In the genomic region with DNA sequence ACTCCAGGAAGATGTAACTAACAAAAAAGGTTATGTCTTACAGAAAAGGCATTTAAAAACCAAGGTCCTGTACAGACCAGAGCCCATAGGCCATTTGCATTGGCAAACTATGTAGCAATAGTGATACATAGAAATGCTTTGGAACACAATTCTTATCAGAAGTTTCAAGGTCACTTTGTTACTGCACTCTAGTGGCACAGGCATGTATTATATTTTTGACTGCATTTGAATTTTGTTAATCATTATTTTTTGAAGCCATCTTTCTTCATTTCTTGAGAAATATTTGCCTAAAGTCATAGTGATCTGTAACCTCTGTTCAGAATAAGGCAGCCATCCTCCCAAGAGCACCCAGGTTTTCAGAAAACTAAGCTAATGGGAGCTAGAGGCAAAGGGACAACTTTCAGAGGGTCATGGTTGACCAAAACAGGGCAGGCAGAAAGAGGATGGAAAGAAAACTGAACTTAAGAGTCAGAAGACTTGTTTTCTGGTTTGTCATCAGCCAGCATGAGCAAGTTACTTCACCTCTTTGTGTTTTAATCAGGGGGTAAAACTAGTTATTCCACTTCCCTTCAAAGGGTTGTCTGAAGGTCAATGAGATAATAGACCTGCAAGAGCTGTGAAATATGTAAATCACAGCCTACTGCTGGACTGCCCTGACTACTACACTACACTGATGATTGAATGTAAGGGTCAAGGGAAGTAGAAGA, we compare ENCODE assay signal across 9 cellular contexts. TPM values are rescaled to one million over a fixed set of nuclear protein-coding genes. Genes with fewer than 3 reads are reported as not detected.
DNase-seq lines count a peak whose midpoint lies in the region; ATAC-seq and TF ChIP-seq lines count a peak whose summit lies in the region.
"Had no signal": no experiment of that assay in that cellular context is flagged by ENCODE, and none has a peak within 500 bp of the region (broad histone marks: within the 10 kb centered on the region; RNA-seq: fewer than 3 reads in every experiment).

No MANE protein-coding gene starts in this region.

- CTCF ChIA-PET in Panc1 (lab: Charles Lee) = no interaction called here
- CTCF ChIA-PET in activated CD4-positive, alpha-beta T cell treated with anti-CD3 and anti-CD28 coated beads, Interleukin-2, amount 10 ng/mL, durations not matched to agents 7 days and 5 days (lab: Charles Lee) = interaction anchor here (1.5 kb wide), 1 partner anchor 72 kb away, joined by 5 read pairs; the partner anchor contains the start of gene COBLL1

- no peak overlapping the region for H3K4me3 Mint-ChIP-seq in activated CD4-positive, alpha-beta T cell treated with anti-CD3 and anti-CD28 coated beads, Interleukin-2, amount 10 ng/mL, durations not matched to agents 7 days and 5 days
- H3K4me3 Mint-ChIP-seq in activated T-cell treated with anti-CD3 and anti-CD28 coated beads, Interleukin-2, amount 50 U/mL, for 72 hours = no peak overlapping the region

- H3K4me1 Mint-ChIP-seq in activated CD4-positive, alpha-beta T cell treated with anti-CD3 and anti-CD28 coated beads, Interleukin-2, amount 10 ng/mL, durations not matched to agents 7 days and 5 days = peaks cover 15% of the 10 kb centered on the region
- H3K4me1 Mint-ChIP-seq in activated T-cell treated with anti-CD3 and anti-CD28 coated beads, Interleukin-2, amount 50 U/mL, for 72 hours (ENCODE audit: low read depth) = peaks cover 18% of the 10 kb centered on the region

- no peaks in the 10 kb centered on the region for H3K4me1 ChIP-seq in Panc1 (ENCODE audit: control insufficient read depth, insufficient read depth, low read length)
- H3K4me1 ChIP-seq in gastroesophageal sphincter = peaks cover 2 to 59% (median 17%) of the 10 kb centered on the region in 3 donors

- in situ Hi-C loops in Panc1 (cut with HindIII; ENCODE audit: low pct_unique_long_range_greater_than_20kb, low sequenced_read_pairs) = no loop called here

- H3K36me3 Mint-ChIP-seq in activated CD4-positive, alpha-beta T cell treated with anti-CD3 and anti-CD28 coated beads, Interleukin-2, amount 10 ng/mL, durations not matched to agents 7 days and 5 days (ENCODE audit: low read depth) = no peaks in the 10 kb centered on the region
- no peaks in the 10 kb centered on the region for H3K36me3 Mint-ChIP-seq in activated T-cell treated with anti-CD3 and anti-CD28 coated beads, Interleukin-2, amount 50 U/mL, for 72 hours (ENCODE audit: insufficient read depth in 2 of 2)

- H3K27me3 ChIP-seq in Panc1 (ENCODE audit: control insufficient read depth, insufficient read depth, low read length) (no peaks in the 10 kb centered on the region), gastroesophageal sphincter (no peaks in the 10 kb centered on the region)

- no peak for TF ChIP-seq POLR2A in gastroesophageal sphincter (IDR thresholded peaks at IDR 0.05)

- no peak overlapping the region for H3K27ac ChIP-seq in Panc1 (ENCODE audit: low read length)
- peak overlapping the region in 3 of 4 donors; percentile 3 to 26 (median 13) for H3K27ac ChIP-seq in gastroesophageal sphincter

- TF ChIP-seq EP300 in gastroesophageal sphincter (IDR thresholded peaks at IDR 0.05) = no peak

- H3K27me3 Mint-ChIP-seq in activated CD4-positive, alpha-beta T cell treated with anti-CD3 and anti-CD28 coated beads, Interleukin-2, amount 10 ng/mL, durations not matched to agents 7 days and 5 days = peaks cover 4% of the 10 kb centered on the region
- H3K27me3 Mint-ChIP-seq in activated T-cell treated with anti-CD3 and anti-CD28 coated beads, Interleukin-2, amount 50 U/mL, for 72 hours (ENCODE audit: low read depth) = peaks cover 11% of the 10 kb centered on the region

- H3K4me3 ChIP-seq in Panc1 (ENCODE audit: low read depth in 2 of 2, low read length in 2 of 2) = no peak overlapping the region
- no peak overlapping the region for H3K4me3 ChIP-seq in gastroesophageal sphincter

- POLR2A ChIA-PET in Panc1 (lab: Charles Lee) = no interaction called here
- POLR2A ChIA-PET in activated CD4-positive, alpha-beta T cell treated with anti-CD3 and anti-CD28 coated beads, Interleukin-2, amount 10 ng/mL, durations not matched to agents 7 days and 5 days (lab: Charles Lee) = no interaction called here

- no peaks in the 10 kb centered on the region for H3K9me3 Mint-ChIP-seq in activated CD4-positive, alpha-beta T cell treated with anti-CD3 and anti-CD28 coated beads, Interleukin-2, amount 10 ng/mL, durations not matched to agents 7 days and 5 days
- H3K9me3 Mint-ChIP-seq in activated T-cell treated with anti-CD3 and anti-CD28 coated beads, Interleukin-2, amount 50 U/mL, for 72 hours = no peaks in the 10 kb centered on the region

- DNase-seq in Panc1 (ENCODE audit: low read depth, low spot score) = no peak
- DNase-seq in sciatic nerve (ENCODE audit: low spot score) = no peak
- no peak for DNase-seq in cerebellar nuclear complex (lab: John Stamatoyannopoulos, UW)
- DNase-seq in activated gamma-delta T cell treated with Interleukin-2 at 50 U/mL for 16 hours = no peak
- DNase-seq in activated CD4-positive, alpha-beta T cell treated with anti-CD3 and anti-CD28 coated beads, Interleukin-2, amount 10 ng/mL, durations not matched to agents 7 days and 5 days = no peak
- no peak for DNase-seq in activated T-cell treated with anti-CD3 and anti-CD28 coated beads, Interleukin-2, amount 50 U/mL, for 72 hours
- DNase-seq: activated T-cell treated with anti-CD3 and anti-CD28 coated beads, Interleukin-2, amount 50 U/mL, for 48 hours had no signal

- peak; percentile 23; the same call in 1 of the 2 replicates for TF ChIP-seq CTCF in Panc1 (IDR thresholded peaks at IDR 0.05)
- peak in 3 of 4 experiments; percentile 32 to 45 (median 43) for TF ChIP-seq CTCF in gastroesophageal sphincter (IDR thresholded peaks at IDR 0.05)

- H3K27ac Mint-ChIP-seq in activated CD4-positive, alpha-beta T cell treated with anti-CD3 and anti-CD28 coated beads, Interleukin-2, amount 10 ng/mL, durations not matched to agents 7 days and 5 days = no peak overlapping the region
- H3K27ac Mint-ChIP-seq in activated T-cell treated with anti-CD3 and anti-CD28 coated beads, Interleukin-2, amount 50 U/mL, for 72 hours = no peak overlapping the region

- H3K9me3 ChIP-seq in Panc1 (ENCODE audit: control insufficient read depth, insufficient read depth, low read depth, low read length) = no peaks in the 10 kb centered on the region
- H3K9me3 ChIP-seq in gastroesophageal sphincter = no peaks in the 10 kb centered on the region

- intact Hi-C loops in Panc1 (cut with micrococcal nuclease; ENCODE audit: unreplicated experiment) (no loop called here), sciatic nerve (cut with DNase I) (no loop called here)

- H3K36me3 ChIP-seq in Panc1 (ENCODE audit: control insufficient read depth, insufficient read depth, low read length) = no peaks in the 10 kb centered on the region
- no peaks in the 10 kb centered on the region for H3K36me3 ChIP-seq in gastroesophageal sphincter

- ATAC-seq in GM19351 (IDR thresholded peaks at IDR 0.05; ENCODE audit: unreplicated experiment) (peak; percentile 42), Panc1 (no peak), gastroesophageal sphincter (no peak), sciatic nerve (peak; percentile 73)
- no peak for ATAC-seq in activated T-cell treated with anti-CD3 and anti-CD28 coated beads, Interleukin-2, amount 50 U/mL, for 72 hours (replicated peaks in 1 of 2)

- no TSS peak for BruUV-seq in Panc1 (replicated peaks; lab: Mats Ljungman, UMichigan)

RNA-seq across cellular contexts. Expression of gene SLC38A11, which starts 41.5 kb away (rescaled TPM):
- total RNA-seq in Panc1 (2021; ENCODE audit: unreplicated experiment) = 0.46 TPM
- not detected for polyA plus RNA-seq in Panc1 (2012; ENCODE audit: insufficient read length)
- 10 to 100 TPM in 1 of 4 donors, 1 to 10 TPM in 2, under 1 TPM in 1; 0.49 to 11.7 (median 2.7) TPM for total RNA-seq in gastroesophageal sphincter
- 1.2 TPM for total RNA-seq in sciatic nerve
- not detected for total RNA-seq in activated CD4-positive, alpha-beta T cell treated with anti-CD3 and anti-CD28 coated beads, Interleukin-2, amount 10 ng/mL, durations not matched to agents 7 days and 5 days
- not detected for total RNA-seq in activated T-cell treated with anti-CD3 and anti-CD28 coated beads, Interleukin-2, amount 50 U/mL, for 72 hours

Comparison
In these comparisons a context has a peak if more than half of its experiments do, and no peak if none do; other contexts are left out.
1. ATAC-seq: peak in GM19351 (single experiment) and sciatic nerve (single experiment); none in Panc1 (single experiment), gastroesophageal sphincter (single experiment) and activated T-cell treated with anti-CD3 and anti-CD28 coated beads, Interleukin-2, amount 50 U/mL, for 72 hours (0 of 2).